15 cellular contexts compared by ENCODE assay signal in genomic region chr6:87183687-87184086, GRCh38. TPM values are rescaled to one million over a fixed set of nuclear protein-coding genes. Genes with fewer than 3 reads are reported as not detected.
DNase-seq lines count a peak whose midpoint lies in the region; ATAC-seq and TF ChIP-seq lines count a peak whose summit lies in the region.
"Had no signal": no experiment of that assay in that cellular context is flagged by ENCODE, and none has a peak within 500 bp of the region (broad histone marks: within the 10 kb centered on the region; RNA-seq: fewer than 3 reads in every experiment).

No MANE protein-coding gene starts in this region.

- H3F3A ChIP-seq in GM23248 (ENCODE audit: insufficient read depth) = no peaks in the 10 kb centered on the region; the same call in 1 of the 2 replicates

- TF ChIP-seq POLR2A in testis (IDR thresholded peaks at IDR 0.05) (no peak), vagina (IDR thresholded peaks at IDR 0.05) (no peak)

- TF ChIP-seq CTCF in foreskin fibroblast (IDR thresholded peaks at IDR 0.05; ENCODE audit: low read depth, low read length) = no peak
- TF ChIP-seq CTCF in testis (IDR thresholded peaks at IDR 0.05) = no peak
- no peak for TF ChIP-seq CTCF in vagina (IDR thresholded peaks at IDR 0.05)

- H3K36me3 Mint-ChIP-seq in activated T-helper 17 cell treated with anti-CD3 and anti-CD28 coated beads, Interleukin-2, amount 50 U/mL, for 72 hours (ENCODE audit: low read depth) = peaks cover 94% of the 10 kb centered on the region

- H3K4me2 ChIP-seq in GM23248 (ENCODE audit: unreplicated experiment) = peak overlapping the region; percentile 2

- peak overlapping the region; percentile 15; the same call in 1 of the 2 replicates for H3K27ac ChIP-seq in GM23248
- H3K27ac ChIP-seq in testis = no peak overlapping the region
- H3K27ac ChIP-seq in vagina = no peak overlapping the region
- H3K27ac ChIP-seq: cardiac muscle cell, lower lobe of right lung, skin epidermis, WERI-Rb-1 had no signal

- H3K9me2 ChIP-seq in GM23248 (ENCODE audit: insufficient read depth) = no peaks in the 10 kb centered on the region

- ATAC-seq in activated T-helper 17 cell treated with anti-CD3 and anti-CD28 coated beads, Interleukin-2, amount 50 U/mL, for 72 hours (replicated peaks) = peak; percentile 44
- ATAC-seq in HG03378 (IDR thresholded peaks at IDR 0.05; ENCODE audit: unreplicated experiment) = no peak
- ATAC-seq in GM21717 (IDR thresholded peaks at IDR 0.05; ENCODE audit: unreplicated experiment) = no peak
- ATAC-seq: lower lobe of right lung had no signal

- H3K9me3 ChIP-seq in GM23248 (ENCODE audit: low read depth) (no peaks in the 10 kb centered on the region), testis (no peaks in the 10 kb centered on the region), vagina (no peaks in the 10 kb centered on the region)
- H3K9me3 ChIP-seq: lower lobe of right lung had no signal

- H3K4me3 ChIP-seq in GM23248 = no peak overlapping the region
- H3K4me3 ChIP-seq in foreskin fibroblast (ENCODE audit: low read depth in 1 of 2, low read length in 2 of 2) = no peak overlapping the region
- no peak overlapping the region for H3K4me3 ChIP-seq in testis
- no peak overlapping the region for H3K4me3 ChIP-seq in vagina
- H3K4me3 ChIP-seq: cardiac muscle cell, lower lobe of right lung, skin epidermis had no signal

- H3K4me1 Mint-ChIP-seq in activated T-helper 17 cell treated with anti-CD3 and anti-CD28 coated beads, Interleukin-2, amount 50 U/mL, for 72 hours = peaks cover 34% of the 10 kb centered on the region

- no peak overlapping the region for H2AFZ ChIP-seq in GM23248

- H3K27ac Mint-ChIP-seq in activated T-helper 17 cell treated with anti-CD3 and anti-CD28 coated beads, Interleukin-2, amount 50 U/mL, for 72 hours = peak overlapping the region; percentile 84

- H3K36me3 ChIP-seq in GM23248 (ENCODE audit: low read depth) (0 out of 2 replicates have a peak, but pooled peaks cover 4% of the 10 kb centered on the region), testis (ENCODE audit: low read depth, missing control alignments) (no peaks in the 10 kb centered on the region), vagina (peaks cover 0 to 7% of the 10 kb centered on the region in 2 donors)
- H3K36me3 ChIP-seq: cardiac muscle cell had no signal

- no peaks in the 10 kb centered on the region for H3K9me3 Mint-ChIP-seq in activated T-helper 17 cell treated with anti-CD3 and anti-CD28 coated beads, Interleukin-2, amount 50 U/mL, for 72 hours
- H3K9me3 Mint-ChIP-seq: neural crest cell had no signal

- H3K9ac ChIP-seq in GM23248 = no peak overlapping the region

- no peaks in the 10 kb centered on the region for H3K27me3 Mint-ChIP-seq in activated T-helper 17 cell treated with anti-CD3 and anti-CD28 coated beads, Interleukin-2, amount 50 U/mL, for 72 hours

- in situ Hi-C loops in GM23248 (cut with MboI) = no loop called here

- intact Hi-C loops in testis (cut with DNase I; ENCODE audit: low total_unique reads) (no loop called here), vagina (cut with DNase I) (no loop called here)

- H3K27me3 ChIP-seq in GM23248 (replicated peaks; ENCODE audit: insufficient read depth) (no peaks in the 10 kb centered on the region), testis (no peaks in the 10 kb centered on the region), vagina (no peaks in the 10 kb centered on the region)
- H3K27me3 ChIP-seq: cardiac muscle cell had no signal

- H3K4me3 Mint-ChIP-seq in activated T-helper 17 cell treated with anti-CD3 and anti-CD28 coated beads, Interleukin-2, amount 50 U/mL, for 72 hours = peak overlapping the region; percentile 27
- H3K4me3 Mint-ChIP-seq: neural crest cell had no signal

- H4K20me1 ChIP-seq in GM23248 (ENCODE audit: insufficient read depth) = peaks cover 37% of the 10 kb centered on the region

- 81 to 83% methylated on average over 1 of the region's 1 CpG for WGBS in GM23248 (ENCODE audit: low coverage in 1 of 2, low lambda C conversion rate in 2 of 2, missing lambda C conversion rate in 2 of 2), 2 experiments
- 100% methylated on average over 1 of the region's 1 CpG for WGBS in testis, 2 donors

- peaks cover 12% of the 10 kb centered on the region; the same call in 1 of the 2 replicates for H3K4me1 ChIP-seq in GM23248 (ENCODE audit: insufficient read depth)
- H3K4me1 ChIP-seq in testis = peaks cover 7% of the 10 kb centered on the region
- H3K4me1 ChIP-seq in vagina = peaks cover 37% of the 10 kb centered on the region
- H3K4me1 ChIP-seq: lower lobe of right lung had no signal

- H3K79me2 ChIP-seq in GM23248 (ENCODE audit: insufficient read depth) = peaks cover 100% of the 10 kb centered on the region

- DNase-seq in EL (peak; percentile 44), GM23248 (peak; percentile 69), foreskin fibroblast (peak; percentile 11 to 50), testis (no peak), vagina (ENCODE audit: extremely low spot score in 2 of 2) (no peak)
- DNase-seq: activated T-cell treated with anti-CD3 and anti-CD28 coated beads, Interleukin-2, amount 50 U/mL, for 48 hours; lower lobe of right lung; NCI-H2081 treated with DMSO at 0.1 percent for 48 hours; WERI-Rb-1 had no signal

RNA-seq across cellular contexts. Expression of gene ZNF292, which starts 28.3 kb away (rescaled TPM):
- total RNA-seq in GM23248 (2014; rRNA removed; shearing (Covaris generic)) = 14.1 and 31.5 TPM in 2 replicates
- 17.9 and 21.7 TPM in 2 replicates for polyA plus RNA-seq in GM23248 (2016; fragmentation: Nextera tagmentation; extraction: Ambion mirVana)
- total RNA-seq in activated T-helper 17 cell treated with anti-CD3 and anti-CD28 coated beads, Interleukin-2, amount 50 U/mL, for 72 hours = 100 to 1,000 TPM in 1 of 2 donors, 10 to 100 TPM in 1; 77.2 to 209 TPM
- 10 to 100 TPM; 53.2 to 58.8 TPM for total RNA-seq in testis
- polyA plus RNA-seq in testis (ENCODE audit: insufficient read depth, low read depth, low replicate concordance) = 3.6 TPM
- 41.5 TPM for total RNA-seq in vagina

Comparison
In these comparisons a context has a peak if more than half of its experiments do, and no peak if none do; other contexts are left out.
1. DNase-seq: peak in EL (single experiment), GM23248 (single experiment) and foreskin fibroblast (2 of 2); none in testis (single experiment) and vagina (0 of 2).